ENCODE assay signal across 1 cellular context in the genomic region with DNA sequence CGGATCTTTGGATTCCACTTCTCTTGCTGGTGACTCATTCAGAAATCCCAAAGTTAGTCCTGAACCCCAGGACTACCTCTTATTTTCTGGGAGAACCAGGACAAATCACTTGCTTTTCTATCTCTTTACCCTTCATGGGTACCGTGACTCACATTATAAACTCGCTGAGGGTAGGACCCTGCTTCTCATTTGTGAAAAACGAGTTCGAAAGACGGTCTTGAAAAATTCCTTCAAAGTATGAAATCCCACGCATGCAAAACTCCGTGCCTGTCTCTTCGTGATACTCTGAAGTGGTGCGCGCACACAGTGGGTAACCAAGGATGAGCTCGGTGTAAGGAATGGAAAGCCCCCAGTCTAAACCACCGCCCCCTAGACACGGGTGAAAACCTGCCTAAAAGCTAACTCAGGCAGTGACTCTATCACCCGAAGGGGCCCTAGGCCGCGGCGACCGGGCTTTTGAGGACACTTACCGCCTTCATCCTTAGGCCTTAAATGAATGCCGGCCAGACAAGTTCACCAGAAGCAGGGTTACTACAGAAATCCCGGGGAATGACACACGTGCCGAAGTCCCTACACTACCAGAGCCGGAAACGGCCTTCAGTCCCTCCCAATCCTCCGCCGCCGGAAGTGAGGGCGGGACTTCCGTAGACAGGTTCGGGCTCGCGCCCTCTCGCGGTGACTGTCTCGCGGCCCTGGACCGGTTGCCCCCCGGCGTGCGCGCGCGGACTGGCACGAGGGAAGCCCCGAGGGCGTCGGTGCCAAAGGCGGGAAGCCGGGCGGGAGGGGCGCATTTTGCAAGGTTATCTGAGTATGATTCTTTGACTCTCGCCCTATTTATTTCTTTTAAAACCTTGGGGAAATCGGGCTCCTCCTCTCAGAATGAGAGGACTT.
TF ChIP-seq lines count a peak whose summit lies in the region.

A gene with protein sequence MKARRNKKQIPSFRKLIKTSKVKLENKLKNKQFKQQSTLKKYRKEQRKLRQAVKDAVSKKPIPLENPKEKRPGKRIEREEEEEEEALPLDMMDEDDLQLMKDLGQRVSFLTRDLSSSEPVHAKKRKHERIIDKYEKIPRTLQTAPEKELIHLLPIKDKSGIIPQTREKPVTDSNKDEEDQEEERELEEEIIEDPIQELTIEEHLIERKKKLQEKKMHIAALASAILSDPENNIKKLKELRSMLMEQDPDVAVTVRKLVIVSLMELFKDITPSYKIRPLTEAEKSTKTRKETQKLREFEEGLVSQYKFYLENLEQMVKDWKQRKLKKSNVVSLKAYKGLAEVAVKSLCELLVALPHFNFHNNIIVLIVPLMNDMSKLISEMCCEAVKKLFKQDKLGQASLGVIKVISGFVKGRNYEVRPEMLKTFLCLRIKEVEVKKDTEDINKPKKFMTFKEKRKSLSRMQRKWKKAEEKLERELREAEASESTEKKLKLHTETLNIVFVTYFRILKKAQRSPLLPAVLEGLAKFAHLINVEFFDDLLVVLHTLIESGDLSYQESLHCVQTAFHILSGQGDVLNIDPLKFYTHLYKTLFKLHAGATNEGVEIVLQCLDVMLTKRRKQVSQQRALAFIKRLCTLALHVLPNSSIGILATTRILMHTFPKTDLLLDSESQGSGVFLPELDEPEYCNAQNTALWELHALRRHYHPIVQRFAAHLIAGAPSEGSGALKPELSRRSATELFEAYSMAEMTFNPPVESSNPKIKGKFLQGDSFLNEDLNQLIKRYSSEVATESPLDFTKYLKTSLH (minus strand): TSS at position 580 of the 891 bp plus-strand sequence. CDS start 101 bp downstream, at position 479.

TF ChIP-seq in K562, 482 proteins besides CTCF, POLR2A, EP300 and RAD21 (continued from another document and continues in another):
- TF ChIP-seq, protein P1, sequence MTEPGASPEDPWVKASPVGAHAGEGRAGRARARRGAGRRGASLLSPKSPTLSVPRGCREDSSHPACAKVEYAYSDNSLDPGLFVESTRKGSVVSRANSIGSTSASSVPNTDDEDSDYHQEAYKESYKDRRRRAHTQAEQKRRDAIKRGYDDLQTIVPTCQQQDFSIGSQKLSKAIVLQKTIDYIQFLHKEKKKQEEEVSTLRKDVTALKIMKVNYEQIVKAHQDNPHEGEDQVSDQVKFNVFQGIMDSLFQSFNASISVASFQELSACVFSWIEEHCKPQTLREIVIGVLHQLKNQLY (CRISPR knock-in tag; conservative IDR thresholded peaks at IDR 0.05): peak in 1 of 2 experiments; percentile 52; a peak in 1 of 4 replicates
- peak; percentile 61 to 76; a peak in 3 of 4 replicates for TF ChIP-seq MAZ (CRISPR knock-in tag; conservative IDR thresholded peaks at IDR 0.05 in 1 of 2, IDR thresholded peaks at IDR 0.05 in 1 of 2)
- 0 out of 2 replicates have a peak, but pooled peaks have one; percentile 4 for TF ChIP-seq RFX1 (IDR thresholded peaks at IDR 0.05)
- peak; percentile 35 for TF ChIP-seq C11orf30 (IDR thresholded peaks at IDR 0.05; ENCODE audit: low read depth)
- TF ChIP-seq, protein P2, sequence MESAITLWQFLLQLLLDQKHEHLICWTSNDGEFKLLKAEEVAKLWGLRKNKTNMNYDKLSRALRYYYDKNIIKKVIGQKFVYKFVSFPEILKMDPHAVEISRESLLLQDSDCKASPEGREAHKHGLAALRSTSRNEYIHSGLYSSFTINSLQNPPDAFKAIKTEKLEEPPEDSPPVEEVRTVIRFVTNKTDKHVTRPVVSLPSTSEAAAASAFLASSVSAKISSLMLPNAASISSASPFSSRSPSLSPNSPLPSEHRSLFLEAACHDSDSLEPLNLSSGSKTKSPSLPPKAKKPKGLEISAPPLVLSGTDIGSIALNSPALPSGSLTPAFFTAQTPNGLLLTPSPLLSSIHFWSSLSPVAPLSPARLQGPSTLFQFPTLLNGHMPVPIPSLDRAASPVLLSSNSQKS (CRISPR knock-in tag; IDR thresholded peaks at IDR 0.05): no peak
- peak; percentile 37; the same call in 1 of the 2 replicates for TF ChIP-seq ATF7 (IDR thresholded peaks at IDR 0.05)
- no peak for TF ChIP-seq IRF2 (CRISPR knock-in tag; IDR thresholded peaks at IDR 0.05)
- no peak for TF ChIP-seq MBD2 (IDR thresholded peaks at IDR 0.05; ENCODE audit: borderline replicate concordance, low read depth)
- TF ChIP-seq MYC (IDR thresholded peaks at IDR 0.05; ENCODE audit: low read depth, low read length): peak; percentile 92
- TF ChIP-seq MYC (CRISPR knock-in tag; IDR thresholded peaks at IDR 0.05; ENCODE audit: borderline replicate concordance, low read depth): no peak
- 0 out of 4 replicates have a peak, but pooled peaks of 1 of the 2 experiments have one; percentile 24 for TF ChIP-seq FOXA3 (CRISPR knock-in tag; conservative IDR thresholded peaks at IDR 0.05 in 1 of 2, IDR thresholded peaks at IDR 0.05 in 1 of 2)
- TF ChIP-seq, protein P3, sequence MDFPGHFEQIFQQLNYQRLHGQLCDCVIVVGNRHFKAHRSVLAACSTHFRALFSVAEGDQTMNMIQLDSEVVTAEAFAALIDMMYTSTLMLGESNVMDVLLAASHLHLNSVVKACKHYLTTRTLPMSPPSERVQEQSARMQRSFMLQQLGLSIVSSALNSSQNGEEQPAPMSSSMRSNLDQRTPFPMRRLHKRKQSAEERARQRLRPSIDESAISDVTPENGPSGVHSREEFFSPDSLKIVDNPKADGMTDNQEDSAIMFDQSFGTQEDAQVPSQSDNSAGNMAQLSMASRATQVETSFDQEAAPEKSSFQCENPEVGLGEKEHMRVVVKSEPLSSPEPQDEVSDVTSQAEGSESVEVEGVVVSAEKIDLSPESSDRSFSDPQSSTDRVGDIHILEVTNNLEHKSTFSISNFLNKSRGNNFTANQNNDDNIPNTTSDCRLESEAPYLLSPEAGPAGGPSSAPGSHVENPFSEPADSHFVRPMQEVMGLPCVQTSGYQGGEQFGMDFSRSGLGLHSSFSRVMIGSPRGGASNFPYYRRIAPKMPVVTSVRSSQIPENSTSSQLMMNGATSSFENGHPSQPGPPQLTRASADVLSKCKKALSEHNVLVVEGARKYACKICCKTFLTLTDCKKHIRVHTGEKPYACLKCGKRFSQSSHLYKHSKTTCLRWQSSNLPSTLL (IDR thresholded peaks at IDR 0.05): no peak
- TF ChIP-seq, protein P4, sequence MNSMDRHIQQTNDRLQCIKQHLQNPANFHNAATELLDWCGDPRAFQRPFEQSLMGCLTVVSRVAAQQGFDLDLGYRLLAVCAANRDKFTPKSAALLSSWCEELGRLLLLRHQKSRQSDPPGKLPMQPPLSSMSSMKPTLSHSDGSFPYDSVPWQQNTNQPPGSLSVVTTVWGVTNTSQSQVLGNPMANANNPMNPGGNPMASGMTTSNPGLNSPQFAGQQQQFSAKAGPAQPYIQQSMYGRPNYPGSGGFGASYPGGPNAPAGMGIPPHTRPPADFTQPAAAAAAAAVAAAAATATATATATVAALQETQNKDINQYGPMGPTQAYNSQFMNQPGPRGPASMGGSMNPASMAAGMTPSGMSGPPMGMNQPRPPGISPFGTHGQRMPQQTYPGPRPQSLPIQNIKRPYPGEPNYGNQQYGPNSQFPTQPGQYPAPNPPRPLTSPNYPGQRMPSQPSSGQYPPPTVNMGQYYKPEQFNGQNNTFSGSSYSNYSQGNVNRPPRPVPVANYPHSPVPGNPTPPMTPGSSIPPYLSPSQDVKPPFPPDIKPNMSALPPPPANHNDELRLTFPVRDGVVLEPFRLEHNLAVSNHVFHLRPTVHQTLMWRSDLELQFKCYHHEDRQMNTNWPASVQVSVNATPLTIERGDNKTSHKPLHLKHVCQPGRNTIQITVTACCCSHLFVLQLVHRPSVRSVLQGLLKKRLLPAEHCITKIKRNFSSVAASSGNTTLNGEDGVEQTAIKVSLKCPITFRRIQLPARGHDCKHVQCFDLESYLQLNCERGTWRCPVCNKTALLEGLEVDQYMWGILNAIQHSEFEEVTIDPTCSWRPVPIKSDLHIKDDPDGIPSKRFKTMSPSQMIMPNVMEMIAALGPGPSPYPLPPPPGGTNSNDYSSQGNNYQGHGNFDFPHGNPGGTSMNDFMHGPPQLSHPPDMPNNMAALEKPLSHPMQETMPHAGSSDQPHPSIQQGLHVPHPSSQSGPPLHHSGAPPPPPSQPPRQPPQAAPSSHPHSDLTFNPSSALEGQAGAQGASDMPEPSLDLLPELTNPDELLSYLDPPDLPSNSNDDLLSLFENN (IDR thresholded peaks at IDR 0.05; ENCODE audit: low read depth in 2 of 2, low read length in 2 of 2): 0 out of 4 replicates have a peak, but pooled peaks of 1 of the 2 experiments have one; percentile 25
- TF ChIP-seq BDP1 (IDR thresholded peaks at IDR 0.05; ENCODE audit: insufficient read depth, insufficient read length): no peak
- peak; percentile 50 for TF ChIP-seq HMGN3 (IDR thresholded peaks at IDR 0.05; ENCODE audit: borderline replicate concordance, extremely low read depth, insufficient read length, low read depth, low read length)
- TF ChIP-seq EGR1 (conservative IDR thresholded peaks at IDR 0.05): 0 out of 2 replicates have a peak, but pooled peaks have one; percentile 3
- TF ChIP-seq PHF20 (IDR thresholded peaks at IDR 0.05; ENCODE audit: partially characterized antibody): peak; percentile 69
- peak; percentile 47 for TF ChIP-seq POLR2B (IDR thresholded peaks at IDR 0.05; ENCODE audit: low read depth, partially characterized antibody)
- no peak for TF ChIP-seq ETS2 (tag; IDR thresholded peaks at IDR 0.05; ENCODE audit: borderline replicate concordance, poor library complexity, severe bottlenecking)
- TF ChIP-seq, protein P5, sequence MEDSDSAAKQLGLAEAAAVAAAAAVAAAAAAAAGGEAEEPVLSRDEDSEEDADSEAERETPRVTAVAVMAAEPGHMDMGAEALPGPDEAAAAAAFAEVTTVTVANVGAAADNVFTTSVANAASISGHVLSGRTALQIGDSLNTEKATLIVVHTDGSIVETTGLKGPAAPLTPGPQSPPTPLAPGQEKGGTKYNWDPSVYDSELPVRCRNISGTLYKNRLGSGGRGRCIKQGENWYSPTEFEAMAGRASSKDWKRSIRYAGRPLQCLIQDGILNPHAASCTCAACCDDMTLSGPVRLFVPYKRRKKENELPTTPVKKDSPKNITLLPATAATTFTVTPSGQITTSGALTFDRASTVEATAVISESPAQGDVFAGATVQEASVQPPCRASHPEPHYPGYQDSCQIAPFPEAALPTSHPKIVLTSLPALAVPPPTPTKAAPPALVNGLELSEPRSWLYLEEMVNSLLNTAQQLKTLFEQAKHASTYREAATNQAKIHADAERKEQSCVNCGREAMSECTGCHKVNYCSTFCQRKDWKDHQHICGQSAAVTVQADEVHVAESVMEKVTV (CRISPR knock-in tag; IDR thresholded peaks at IDR 0.05): no peak
- peak in 1 of 2 experiments; percentile 24; a peak in 1 of 4 replicates for TF ChIP-seq FOXK2 (conservative IDR thresholded peaks at IDR 0.05 in 1 of 2, IDR thresholded peaks at IDR 0.05 in 1 of 2; ENCODE audit: low read depth in 2 of 2)
- TF ChIP-seq RNF2 (IDR thresholded peaks at IDR 0.05): peak; percentile 85; the same call in 1 of the 2 replicates
- TF ChIP-seq KDM5B (IDR thresholded peaks at IDR 0.05; ENCODE audit: insufficient replicate concordance, low read depth, low read length): peak; percentile 81
- TF ChIP-seq CREM (IDR thresholded peaks at IDR 0.05; ENCODE audit: low read depth): peak; percentile 74
- TF ChIP-seq CHD2 (IDR thresholded peaks at IDR 0.05; ENCODE audit: low read depth, low read length): peak; percentile 93
- TF ChIP-seq JUND (IDR thresholded peaks at IDR 0.05; ENCODE audit: borderline replicate concordance, low read depth, low read length): peak; percentile 43
- TF ChIP-seq JUND (tag; IDR thresholded peaks at IDR 0.05; ENCODE audit: borderline replicate concordance, low read depth, low read length): peak; percentile 19; the same call in 1 of the 3 replicates
- no peak for TF ChIP-seq FUS (optimal IDR thresholded peaks at IDR 0.05; ENCODE audit: low read depth, low read length)
- no peak for TF ChIP-seq SRSF1 (IDR thresholded peaks at IDR 0.05; ENCODE audit: low read depth, low read length)
- TF ChIP-seq, protein P6, sequence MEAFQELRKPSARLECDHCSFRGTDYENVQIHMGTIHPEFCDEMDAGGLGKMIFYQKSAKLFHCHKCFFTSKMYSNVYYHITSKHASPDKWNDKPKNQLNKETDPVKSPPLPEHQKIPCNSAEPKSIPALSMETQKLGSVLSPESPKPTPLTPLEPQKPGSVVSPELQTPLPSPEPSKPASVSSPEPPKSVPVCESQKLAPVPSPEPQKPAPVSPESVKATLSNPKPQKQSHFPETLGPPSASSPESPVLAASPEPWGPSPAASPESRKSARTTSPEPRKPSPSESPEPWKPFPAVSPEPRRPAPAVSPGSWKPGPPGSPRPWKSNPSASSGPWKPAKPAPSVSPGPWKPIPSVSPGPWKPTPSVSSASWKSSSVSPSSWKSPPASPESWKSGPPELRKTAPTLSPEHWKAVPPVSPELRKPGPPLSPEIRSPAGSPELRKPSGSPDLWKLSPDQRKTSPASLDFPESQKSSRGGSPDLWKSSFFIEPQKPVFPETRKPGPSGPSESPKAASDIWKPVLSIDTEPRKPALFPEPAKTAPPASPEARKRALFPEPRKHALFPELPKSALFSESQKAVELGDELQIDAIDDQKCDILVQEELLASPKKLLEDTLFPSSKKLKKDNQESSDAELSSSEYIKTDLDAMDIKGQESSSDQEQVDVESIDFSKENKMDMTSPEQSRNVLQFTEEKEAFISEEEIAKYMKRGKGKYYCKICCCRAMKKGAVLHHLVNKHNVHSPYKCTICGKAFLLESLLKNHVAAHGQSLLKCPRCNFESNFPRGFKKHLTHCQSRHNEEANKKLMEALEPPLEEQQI (IDR thresholded peaks at IDR 0.05): peak; percentile 63; the same call in 1 of the 2 replicates
- no peak for TF ChIP-seq ZNF75A (CRISPR knock-in tag; IDR thresholded peaks at IDR 0.05)
- peak in 1 of 2 experiments; percentile 73; a peak in 1 of 3 replicates for TF ChIP-seq CBX3 (IDR thresholded peaks at IDR 0.05; ENCODE audit: borderline replicate concordance in 1 of 2, low read length in 2 of 2)
- no peak for TF ChIP-seq GABPB2 (CRISPR knock-in tag; conservative IDR thresholded peaks at IDR 0.05)
- no peak for TF ChIP-seq ZNF766 (CRISPR knock-in tag; conservative IDR thresholded peaks at IDR 0.05)
- peak; percentile 36 for TF ChIP-seq TAF9B (IDR thresholded peaks at IDR 0.05; ENCODE audit: partially characterized antibody)
- TF ChIP-seq ZNF586 (CRISPR knock-in tag; conservative IDR thresholded peaks at IDR 0.05): no peak
- peak; percentile 36; the same call in 1 of the 2 replicates for TF ChIP-seq CTBP1 (IDR thresholded peaks at IDR 0.05; ENCODE audit: borderline replicate concordance)
